Comparison of ENCODE assay signal across 15 cellular contexts in the genomic region with DNA sequence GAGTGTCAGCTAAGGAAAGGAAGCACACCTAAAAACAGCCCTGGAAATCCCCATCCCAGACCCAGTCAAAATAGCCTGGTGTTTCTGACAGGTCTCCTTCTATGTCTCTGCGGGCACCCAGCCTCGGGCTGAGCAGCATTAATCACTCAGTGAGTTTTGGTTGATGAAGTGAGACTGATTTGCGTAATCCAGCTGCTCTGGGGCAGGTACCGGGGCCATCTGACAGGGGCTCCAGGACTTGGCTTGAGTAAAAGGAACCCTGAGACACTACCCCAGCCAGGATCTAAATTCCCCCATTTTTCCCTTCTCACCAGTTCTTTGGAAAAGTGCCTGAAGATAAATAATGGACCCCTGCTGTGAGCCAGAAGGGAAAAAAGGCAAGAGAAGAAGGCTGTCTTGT. TPM values are rescaled to one million over a fixed set of nuclear protein-coding genes. Genes with fewer than 3 reads are reported as not detected.
DNase-seq lines count a peak whose midpoint lies in the region; ATAC-seq, FAIRE-seq and TF ChIP-seq lines count a peak whose summit lies in the region.
"Had no signal": no experiment of that assay in that cellular context is flagged by ENCODE, and none has a peak within 500 bp of the region (broad histone marks: within the 10 kb centered on the region; RNA-seq: fewer than 3 reads in every experiment).

No MANE protein-coding gene starts in this region.

- H3K27ac Mint-ChIP-seq in astrocyte (ENCODE audit: unreplicated experiment) (no peak overlapping the region), CD14-positive monocyte (no peak overlapping the region)
- H3K27ac Mint-ChIP-seq: T-helper 17 cell had no signal

- H3K79me1 ChIP-seq in neuronal stem cell (ENCODE audit: low read depth, low read length), result no peaks in the 10 kb centered on the region

- H3K4ac ChIP-seq in neuronal stem cell (ENCODE audit: low read length), result no peak overlapping the region

- peaks cover under 1% of the 10 kb centered on the region for H3K27me3 ChIP-seq in astrocyte (ENCODE audit: insufficient read depth, low read length)
- H3K27me3 ChIP-seq in heart right ventricle, result no peaks in the 10 kb centered on the region
- no peaks in the 10 kb centered on the region for H3K27me3 ChIP-seq in neuronal stem cell (ENCODE audit: control insufficient read depth in 3 of 3, insufficient read depth in 3 of 3, low read depth in 1 of 3, low read length in 3 of 3)
- H3K27me3 ChIP-seq in upper lobe of right lung, result no peaks in the 10 kb centered on the region
- H3K27me3 ChIP-seq: BLaER1 treated with 17β-estradiol and CSF1 and Interleukin-3, amounts not matched to agents 10 nM and 100 nM; uterus had no signal

- no peaks in the 10 kb centered on the region for H3K36me3 ChIP-seq in astrocyte (ENCODE audit: insufficient read depth, low read length)
- H3K36me3 ChIP-seq in heart right ventricle, result no peaks in the 10 kb centered on the region
- H3K36me3 ChIP-seq in neuronal stem cell (replicated peaks in 1 of 2; ENCODE audit: control insufficient read depth in 2 of 2, insufficient read depth in 2 of 2, low read length in 2 of 2), result no peaks in the 10 kb centered on the region
- no peaks in the 10 kb centered on the region for H3K36me3 ChIP-seq in upper lobe of right lung
- H3K36me3 ChIP-seq: BLaER1 treated with 17β-estradiol and CSF1 and Interleukin-3, amounts not matched to agents 10 nM and 100 nM; uterus had no signal

- H3K4me1 Mint-ChIP-seq in astrocyte (ENCODE audit: low read depth, unreplicated experiment) (no peaks in the 10 kb centered on the region), CD14-positive monocyte (no peaks in the 10 kb centered on the region)
- H3K4me1 Mint-ChIP-seq: T-helper 17 cell had no signal

- ATAC-seq in heart right ventricle (peak; percentile 27 to 81 (median 70)), upper lobe of right lung (no peak)
- ATAC-seq: activated T-cell treated with anti-CD3 and anti-CD28 coated beads, Interleukin-2, amount 50 U/mL, for 4 hours; T-helper 17 cell had no signal

- no peak for TF ChIP-seq CTCF in astrocyte (IDR thresholded peaks at IDR 0.05; ENCODE audit: insufficient read depth, low read depth, low read length)
- TF ChIP-seq CTCF in heart right ventricle (IDR thresholded peaks at IDR 0.05), result no peak
- no peak for TF ChIP-seq CTCF in CD14-positive monocyte (IDR thresholded peaks at IDR 0.05)
- TF ChIP-seq CTCF in upper lobe of right lung (IDR thresholded peaks at IDR 0.05), result no peak

- H3K9me3 ChIP-seq in astrocyte (ENCODE audit: insufficient read depth, low read depth, low read length) (no peaks in the 10 kb centered on the region), heart right ventricle (no peaks in the 10 kb centered on the region), neuronal stem cell (replicated peaks in 1 of 2; ENCODE audit: control insufficient read depth in 2 of 2, insufficient read depth in 1 of 2, low read depth in 1 of 2, low read length in 2 of 2) (no peaks in the 10 kb centered on the region), upper lobe of right lung (no peaks in the 10 kb centered on the region)
- H3K9me3 ChIP-seq: BLaER1 treated with 17β-estradiol and CSF1 and Interleukin-3, amounts not matched to agents 10 nM and 100 nM; uterus had no signal

- no peaks in the 10 kb centered on the region for H4K20me1 ChIP-seq in astrocyte (ENCODE audit: insufficient read depth, low read length)
- H4K20me1 ChIP-seq: BLaER1 treated with 17β-estradiol and CSF1 and Interleukin-3, amounts not matched to agents 10 nM and 100 nM had no signal

- FAIRE-seq in astrocyte (lab: Jason Lieb, UNC), result no peak

- H4K91ac ChIP-seq in neuronal stem cell (ENCODE audit: low read depth, low read length, poor library complexity), result no peak overlapping the region

- TF ChIP-seq RAD21 in Ishikawa (IDR thresholded peaks at IDR 0.05; ENCODE audit: low read depth), result no peak

- WGBS in heart right ventricle, 2 donors, result 42 to 50% methylated on average over 4 of the region's 4 CpGs
- no CpG with 5 or more reads among the region's 4 CpGs for WGBS in neuronal stem cell (ENCODE audit: extremely low coverage in 2 of 2, insufficient read length in 2 of 2, insufficient replicate concordance in 1 of 2), 2 donors

- H3K18ac ChIP-seq in neuronal stem cell (ENCODE audit: low read length), result no peak overlapping the region

- H3K4me2 ChIP-seq in astrocyte (ENCODE audit: low read length) (peak overlapping the region; percentile 21), neuronal stem cell (ENCODE audit: insufficient read depth, low read length, poor library complexity, severe bottlenecking) (no peak overlapping the region)
- H3K4me2 ChIP-seq: BLaER1 treated with 17β-estradiol and CSF1 and Interleukin-3, amounts not matched to agents 10 nM and 100 nM had no signal

- no peaks in the 10 kb centered on the region for H3K79me2 ChIP-seq in astrocyte (ENCODE audit: insufficient read depth, low read length)

- H2AFZ ChIP-seq in astrocyte (ENCODE audit: low read depth, low read length) (no peak overlapping the region), neuronal stem cell (ENCODE audit: low read length) (no peak overlapping the region)

- no peak overlapping the region for H2BK12ac ChIP-seq in neuronal stem cell (ENCODE audit: low read length)

- H3K4me3 ChIP-seq in astrocyte (ENCODE audit: insufficient read depth, low read depth, low read length), result no peak overlapping the region
- H3K4me3 ChIP-seq in heart right ventricle, result no peak overlapping the region
- no peak overlapping the region for H3K4me3 ChIP-seq in neuronal stem cell (ENCODE audit: low read length in 2 of 2)
- H3K4me3 ChIP-seq in upper lobe of right lung, result no peak overlapping the region
- H3K4me3 ChIP-seq: BLaER1 treated with 17β-estradiol and CSF1 and Interleukin-3, amounts not matched to agents 10 nM and 100 nM; uterus had no signal

- H3K9ac ChIP-seq in astrocyte (ENCODE audit: low read length), result no peak overlapping the region
- H3K9ac ChIP-seq in neuronal stem cell (ENCODE audit: low read depth, low read length, poor library complexity), result no peak overlapping the region
- H3K9ac ChIP-seq: BLaER1 treated with 17β-estradiol and CSF1 and Interleukin-3, amounts not matched to agents 10 nM and 100 nM had no signal

- H3K36me3 Mint-ChIP-seq in astrocyte (ENCODE audit: low read depth, unreplicated experiment) (no peaks in the 10 kb centered on the region), CD14-positive monocyte (no peaks in the 10 kb centered on the region)

- H2AK5ac ChIP-seq in neuronal stem cell (ENCODE audit: low read depth, low read length), result no peak overlapping the region

- H3K23ac ChIP-seq in neuronal stem cell (ENCODE audit: low read depth, low read length, poor library complexity), result no peak overlapping the region

- H2BK5ac ChIP-seq in neuronal stem cell (ENCODE audit: low read length), result no peak overlapping the region

- H3K9me3 Mint-ChIP-seq in astrocyte (ENCODE audit: unreplicated experiment), result no peaks in the 10 kb centered on the region
- H3K9me3 Mint-ChIP-seq in CD14-positive monocyte, result peaks cover 0 to 2% (median 0%) of the 10 kb centered on the region in 7 donors
- H3K9me3 Mint-ChIP-seq: activated T-cell treated with anti-CD3 and anti-CD28 coated beads, Interleukin-2, amount 50 U/mL, for 4 hours had no signal

- H3K4me1 ChIP-seq in astrocyte (ENCODE audit: insufficient read depth, low read length) (peaks cover 9% of the 10 kb centered on the region), heart right ventricle (peaks cover 0 to 30% (median 0%) of the 10 kb centered on the region in 9 donors), neuronal stem cell (ENCODE audit: control insufficient read depth in 2 of 2, insufficient read depth in 1 of 2, low read depth in 1 of 2, low read length in 2 of 2) (peaks cover 0 to 7% of the 10 kb centered on the region in 2 donors), upper lobe of right lung (no peaks in the 10 kb centered on the region)
- H3K4me1 ChIP-seq: BLaER1 treated with 17β-estradiol and CSF1 and Interleukin-3, amounts not matched to agents 10 nM and 100 nM; uterus had no signal

- no peak for DNase-seq in astrocyte (ENCODE audit: low read depth)
- peak; percentile 16 to 35 for DNase-seq in heart right ventricle
- DNase-seq in neuronal stem cell (ENCODE audit: low spot score), result peak; percentile 8
- DNase-seq in CD14-positive monocyte (ENCODE audit: low spot score), result no peak
- DNase-seq in NCI-H1092 treated with DMSO at 0.1 percent for 48 hours (lab: John Stamatoyannopoulos, UW), result no peak
- DNase-seq in upper lobe of right lung, result no peak
- DNase-seq: activated CD4-positive, alpha-beta T cell treated with anti-CD3 and anti-CD28 coated beads for 48 hours; activated T-cell treated with anti-CD3 and anti-CD28 coated beads, Interleukin-2, amount 50 U/mL, for 4 hours; NCI-H2171 treated with DMSO at 0.1 percent for 48 hours; stimulated activated CD4-positive, alpha-beta T cell treated with anti-CD3 and anti-CD28 coated beads, Interleukin-2, amount 100 ng/mL, for 48 hours; T-helper 17 cell; uterus had no signal

- H3K27me3 Mint-ChIP-seq in astrocyte (ENCODE audit: low read depth, unreplicated experiment) (peaks cover 5% of the 10 kb centered on the region), CD14-positive monocyte (ENCODE audit: low read depth in 3 of 3) (peaks cover 0 to 3% (median 0%) of the 10 kb centered on the region in 3 donors)

- intact Hi-C loops in heart right ventricle (cut with DNase I), result no loop called here
- intact Hi-C loops in CD14-positive monocyte (cut with micrococcal nuclease), result no loop called here
- intact Hi-C loops in upper lobe of right lung (cut with DNase I), result no loop called here

- no peak overlapping the region for H2BK15ac ChIP-seq in neuronal stem cell (ENCODE audit: low read length)

- H2BK120ac ChIP-seq in neuronal stem cell (ENCODE audit: low read depth, low read length), result no peak overlapping the region

- no peak overlapping the region for H3K14ac ChIP-seq in neuronal stem cell (ENCODE audit: low read length)

- H3K27ac ChIP-seq in astrocyte (ENCODE audit: low read depth, low read length) (no peak overlapping the region), heart right ventricle (peak overlapping the region in 8 of 10 donors; percentile 13 to 76 (median 66)), neuronal stem cell (replicated peaks; ENCODE audit: low read length) (no peak overlapping the region), upper lobe of right lung (no peak overlapping the region)
- H3K27ac ChIP-seq: BLaER1 treated with 17β-estradiol and CSF1 and Interleukin-3, amounts not matched to agents 10 nM and 100 nM; uterus had no signal

- no peak overlapping the region for H3K4me3 Mint-ChIP-seq in astrocyte (ENCODE audit: unreplicated experiment)
- no peak overlapping the region for H3K4me3 Mint-ChIP-seq in CD14-positive monocyte
- H3K4me3 Mint-ChIP-seq: activated T-cell treated with anti-CD3 and anti-CD28 coated beads, Interleukin-2, amount 50 U/mL, for 4 hours; T-helper 17 cell had no signal

- no peak overlapping the region for H4K8ac ChIP-seq in neuronal stem cell (ENCODE audit: low read depth, low read length)

- TF ChIP-seq EP300 in Ishikawa (IDR thresholded peaks at IDR 0.05; ENCODE audit: borderline replicate concordance), result peak; percentile 62; the same call in 1 of the 2 replicates

TF ChIP-seq in Ishikawa, 13 proteins besides CTCF, POLR2A, EP300 and RAD21 (continues in another document):
- TF ChIP-seq EGR1 (IDR thresholded peaks at IDR 0.05), result no peak

RNA-seq across cellular contexts. Expression of a gene that starts 0.6 kb away (rescaled TPM):
- total RNA-seq in astrocyte (0.29 and 0.30 TPM in 2 replicates), heart right ventricle (under 1 TPM in 9 of 10 donors, not detected in 1; 0.05 to 0.65 (median 0.21) TPM), upper lobe of right lung (1.6 TPM)
- polyA plus RNA-seq in heart right ventricle (under 1 TPM; 0.01 to 0.15 TPM), CD14-positive monocyte (not detected)
- 0.01 TPM for polyA plus RNA-seq in neuronal stem cell (2013, experiment 1 of 2)
- 0.01 TPM for polyA plus RNA-seq in neuronal stem cell (2013, experiment 2 of 2)
- total RNA-seq: dermis microvascular lymphatic vessel endothelial cell, T-helper 17 cell had no signal

Comparison
In these comparisons a context has a peak if more than half of its experiments do, and no peak if none do; other contexts are left out.
1. DNase-seq: peak in heart right ventricle (2 of 2) and neuronal stem cell (single experiment); none in astrocyte (single experiment), CD14-positive monocyte (single experiment), NCI-H1092 treated with DMSO at 0.1 percent for 48 hours (single experiment) and upper lobe of right lung (single experiment).
2. H3K27ac ChIP-seq: peak in heart right ventricle (8 of 10); none in astrocyte (single experiment), neuronal stem cell (single experiment) and upper lobe of right lung (single experiment).